1 cellular context compared by ENCODE assay signal in genomic region chr17:43169561-43170139, GRCh38.
A peak's percentile ranks its signal among the peaks of the same experiment; 100 is the strongest.
TF ChIP-seq lines count a peak whose summit lies in the region.

No MANE protein-coding gene starts in this region.

TF ChIP-seq in H1, 55 proteins besides CTCF, POLR2A, EP300 and RAD21:
- TF ChIP-seq SAP30 (IDR thresholded peaks at IDR 0.05; ENCODE audit: insufficient read depth, insufficient replicate concordance, low read length) (peak; percentile 96), SP2 (IDR thresholded peaks at IDR 0.05; ENCODE audit: low read length) (no peak), HDAC2 (IDR thresholded peaks at IDR 0.05; ENCODE audit: borderline replicate concordance in 1 of 2, low read depth in 2 of 2, low read length in 2 of 2) (peak in 1 of 2 experiments; percentile 88; a peak in 1 of 4 replicates), ZNF274 (IDR thresholded peaks at IDR 0.05; ENCODE audit: borderline replicate concordance, extremely low read depth, low read length) (no peak), SIN3A (conservative IDR thresholded peaks at IDR 0.05 in 1 of 2, IDR thresholded peaks at IDR 0.05 in 1 of 2; ENCODE audit: low read depth in 1 of 2, low read length in 2 of 2) (0 out of 4 replicates have a peak, but pooled peaks of 1 of the 2 experiments have one; percentile 7), HDAC6 (IDR thresholded peaks at IDR 0.05; ENCODE audit: low read depth, low read length) (no peak), PHF8 (conservative IDR thresholded peaks at IDR 0.05; ENCODE audit: low read depth, low read length) (peak; percentile 31; the same call in 1 of the 2 replicates), ASH2L (IDR thresholded peaks at IDR 0.05; ENCODE audit: low read length) (peak; percentile 50)
